1 cellular context compared by ENCODE assay signal in the genomic region with DNA sequence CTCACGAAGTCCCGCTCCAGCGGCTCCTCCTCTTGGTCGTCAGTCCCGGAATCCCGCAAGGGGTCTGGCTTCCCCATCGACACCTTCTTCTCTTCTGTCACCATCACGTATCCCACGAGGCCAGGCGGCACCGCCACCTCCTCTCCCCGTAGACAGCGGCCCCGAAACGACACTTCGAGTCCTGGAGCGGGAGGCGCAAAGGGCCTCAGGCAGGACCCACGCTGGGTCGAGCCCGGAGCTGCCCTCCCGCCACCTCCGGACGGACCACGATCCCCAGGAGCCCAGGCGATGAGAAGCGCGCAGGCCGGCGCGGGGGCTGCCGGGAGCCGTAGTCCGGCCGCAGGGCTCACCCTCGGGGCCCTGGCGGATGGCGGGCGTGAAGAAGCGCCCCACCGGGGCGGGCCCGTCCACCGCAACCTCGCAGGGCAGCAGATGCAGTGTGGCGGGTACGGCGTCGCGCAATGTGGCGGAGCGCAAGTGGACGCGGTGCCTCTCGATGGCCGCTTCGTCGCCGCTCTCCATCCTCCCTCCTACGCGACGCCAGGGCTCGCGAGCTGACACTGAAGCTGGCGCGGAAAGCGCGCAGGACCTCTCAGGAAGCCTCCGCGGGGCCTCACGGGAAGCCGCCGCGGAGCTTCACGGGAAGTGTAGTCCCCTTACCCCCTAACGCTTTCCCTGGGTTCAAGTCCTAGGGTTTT.
TF ChIP-seq lines count a peak whose summit lies in the region.

A gene (minus strand): TSS at position 562 of the 698 bp plus-strand sequence. CDS start 40 bp downstream, at position 522.

TF ChIP-seq in K562, 482 proteins besides CTCF, POLR2A, EP300 and RAD21 (continued from another document and continues in another):
- TF ChIP-seq, protein P1, sequence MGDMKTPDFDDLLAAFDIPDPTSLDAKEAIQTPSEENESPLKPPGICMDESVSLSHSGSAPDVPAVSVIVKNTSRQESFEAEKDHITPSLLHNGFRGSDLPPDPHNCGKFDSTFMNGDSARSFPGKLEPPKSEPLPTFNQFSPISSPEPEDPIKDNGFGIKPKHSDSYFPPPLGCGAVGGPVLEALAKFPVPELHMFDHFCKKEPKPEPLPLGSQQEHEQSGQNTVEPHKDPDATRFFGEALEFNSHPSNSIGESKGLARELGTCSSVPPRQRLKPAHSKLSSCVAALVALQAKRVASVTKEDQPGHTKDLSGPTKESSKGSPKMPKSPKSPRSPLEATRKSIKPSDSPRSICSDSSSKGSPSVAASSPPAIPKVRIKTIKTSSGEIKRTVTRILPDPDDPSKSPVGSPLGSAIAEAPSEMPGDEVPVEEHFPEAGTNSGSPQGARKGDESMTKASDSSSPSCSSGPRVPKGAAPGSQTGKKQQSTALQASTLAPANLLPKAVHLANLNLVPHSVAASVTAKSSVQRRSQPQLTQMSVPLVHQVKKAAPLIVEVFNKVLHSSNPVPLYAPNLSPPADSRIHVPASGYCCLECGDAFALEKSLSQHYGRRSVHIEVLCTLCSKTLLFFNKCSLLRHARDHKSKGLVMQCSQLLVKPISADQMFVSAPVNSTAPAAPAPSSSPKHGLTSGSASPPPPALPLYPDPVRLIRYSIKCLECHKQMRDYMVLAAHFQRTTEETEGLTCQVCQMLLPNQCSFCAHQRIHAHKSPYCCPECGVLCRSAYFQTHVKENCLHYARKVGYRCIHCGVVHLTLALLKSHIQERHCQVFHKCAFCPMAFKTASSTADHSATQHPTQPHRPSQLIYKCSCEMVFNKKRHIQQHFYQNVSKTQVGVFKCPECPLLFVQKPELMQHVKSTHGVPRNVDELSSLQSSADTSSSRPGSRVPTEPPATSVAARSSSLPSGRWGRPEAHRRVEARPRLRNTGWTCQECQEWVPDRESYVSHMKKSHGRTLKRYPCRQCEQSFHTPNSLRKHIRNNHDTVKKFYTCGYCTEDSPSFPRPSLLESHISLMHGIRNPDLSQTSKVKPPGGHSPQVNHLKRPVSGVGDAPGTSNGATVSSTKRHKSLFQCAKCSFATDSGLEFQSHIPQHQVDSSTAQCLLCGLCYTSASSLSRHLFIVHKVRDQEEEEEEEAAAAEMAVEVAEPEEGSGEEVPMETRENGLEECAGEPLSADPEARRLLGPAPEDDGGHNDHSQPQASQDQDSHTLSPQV (IDR thresholded peaks at IDR 0.05), result peak; percentile 74
- peak; percentile 82 for TF ChIP-seq PHF20 (IDR thresholded peaks at IDR 0.05; ENCODE audit: partially characterized antibody)
- TF ChIP-seq HDGF (IDR thresholded peaks at IDR 0.05), result no peak
- TF ChIP-seq ZNF644 (tag; IDR thresholded peaks at IDR 0.05; ENCODE audit: low read depth), result 0 out of 2 replicates have a peak, but pooled peaks have one; percentile 70
- TF ChIP-seq, protein P2, sequence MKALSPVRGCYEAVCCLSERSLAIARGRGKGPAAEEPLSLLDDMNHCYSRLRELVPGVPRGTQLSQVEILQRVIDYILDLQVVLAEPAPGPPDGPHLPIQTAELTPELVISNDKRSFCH (CRISPR knock-in tag; IDR thresholded peaks at IDR 0.05), result no peak
- TF ChIP-seq, protein P2 (tag; IDR thresholded peaks at IDR 0.05), result peak; percentile 40; the same call in 1 of the 2 replicates
- TF ChIP-seq, protein P3, sequence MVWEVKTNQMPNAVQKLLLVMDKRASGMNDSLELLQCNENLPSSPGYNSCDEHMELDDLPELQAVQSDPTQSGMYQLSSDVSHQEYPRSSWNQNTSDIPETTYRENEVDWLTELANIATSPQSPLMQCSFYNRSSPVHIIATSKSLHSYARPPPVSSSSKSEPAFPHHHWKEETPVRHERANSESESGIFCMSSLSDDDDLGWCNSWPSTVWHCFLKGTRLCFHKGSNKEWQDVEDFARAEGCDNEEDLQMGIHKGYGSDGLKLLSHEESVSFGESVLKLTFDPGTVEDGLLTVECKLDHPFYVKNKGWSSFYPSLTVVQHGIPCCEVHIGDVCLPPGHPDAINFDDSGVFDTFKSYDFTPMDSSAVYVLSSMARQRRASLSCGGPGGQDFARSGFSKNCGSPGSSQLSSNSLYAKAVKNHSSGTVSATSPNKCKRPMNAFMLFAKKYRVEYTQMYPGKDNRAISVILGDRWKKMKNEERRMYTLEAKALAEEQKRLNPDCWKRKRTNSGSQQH (CRISPR knock-in tag; IDR thresholded peaks at IDR 0.05), result no peak
- peak; percentile 40; the same call in 1 of the 2 replicates for TF ChIP-seq NR1H2 (CRISPR knock-in tag; IDR thresholded peaks at IDR 0.05)
- no peak for TF ChIP-seq HOXB6 (CRISPR knock-in tag; IDR thresholded peaks at IDR 0.05; ENCODE audit: borderline replicate concordance)
- TF ChIP-seq CREB1 (IDR thresholded peaks at IDR 0.05), result peak; percentile 93
- TF ChIP-seq CREB1 (CRISPR knock-in tag; IDR thresholded peaks at IDR 0.05), result peak; percentile 87
- TF ChIP-seq ZNF431 (CRISPR knock-in tag; IDR thresholded peaks at IDR 0.05), result 0 out of 2 replicates have a peak, but pooled peaks have one; percentile 2
- no peak for TF ChIP-seq TCF7 (IDR thresholded peaks at IDR 0.05; ENCODE audit: borderline replicate concordance)
- TF ChIP-seq, protein P4, sequence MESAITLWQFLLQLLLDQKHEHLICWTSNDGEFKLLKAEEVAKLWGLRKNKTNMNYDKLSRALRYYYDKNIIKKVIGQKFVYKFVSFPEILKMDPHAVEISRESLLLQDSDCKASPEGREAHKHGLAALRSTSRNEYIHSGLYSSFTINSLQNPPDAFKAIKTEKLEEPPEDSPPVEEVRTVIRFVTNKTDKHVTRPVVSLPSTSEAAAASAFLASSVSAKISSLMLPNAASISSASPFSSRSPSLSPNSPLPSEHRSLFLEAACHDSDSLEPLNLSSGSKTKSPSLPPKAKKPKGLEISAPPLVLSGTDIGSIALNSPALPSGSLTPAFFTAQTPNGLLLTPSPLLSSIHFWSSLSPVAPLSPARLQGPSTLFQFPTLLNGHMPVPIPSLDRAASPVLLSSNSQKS (CRISPR knock-in tag; IDR thresholded peaks at IDR 0.05), result no peak
- TF ChIP-seq, protein P5, sequence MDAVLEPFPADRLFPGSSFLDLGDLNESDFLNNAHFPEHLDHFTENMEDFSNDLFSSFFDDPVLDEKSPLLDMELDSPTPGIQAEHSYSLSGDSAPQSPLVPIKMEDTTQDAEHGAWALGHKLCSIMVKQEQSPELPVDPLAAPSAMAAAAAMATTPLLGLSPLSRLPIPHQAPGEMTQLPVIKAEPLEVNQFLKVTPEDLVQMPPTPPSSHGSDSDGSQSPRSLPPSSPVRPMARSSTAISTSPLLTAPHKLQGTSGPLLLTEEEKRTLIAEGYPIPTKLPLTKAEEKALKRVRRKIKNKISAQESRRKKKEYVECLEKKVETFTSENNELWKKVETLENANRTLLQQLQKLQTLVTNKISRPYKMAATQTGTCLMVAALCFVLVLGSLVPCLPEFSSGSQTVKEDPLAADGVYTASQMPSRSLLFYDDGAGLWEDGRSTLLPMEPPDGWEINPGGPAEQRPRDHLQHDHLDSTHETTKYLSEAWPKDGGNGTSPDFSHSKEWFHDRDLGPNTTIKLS (IDR thresholded peaks at IDR 0.05; ENCODE audit: borderline replicate concordance, low read depth), result peak; percentile 94
- TF ChIP-seq PHF8 (IDR thresholded peaks at IDR 0.05; ENCODE audit: borderline replicate concordance, low read length), result peak; percentile 95; the same call in 1 of the 2 replicates
- no peak for TF ChIP-seq NFIX (CRISPR knock-in tag; IDR thresholded peaks at IDR 0.05; ENCODE audit: low read depth)
- TF ChIP-seq, protein P6, sequence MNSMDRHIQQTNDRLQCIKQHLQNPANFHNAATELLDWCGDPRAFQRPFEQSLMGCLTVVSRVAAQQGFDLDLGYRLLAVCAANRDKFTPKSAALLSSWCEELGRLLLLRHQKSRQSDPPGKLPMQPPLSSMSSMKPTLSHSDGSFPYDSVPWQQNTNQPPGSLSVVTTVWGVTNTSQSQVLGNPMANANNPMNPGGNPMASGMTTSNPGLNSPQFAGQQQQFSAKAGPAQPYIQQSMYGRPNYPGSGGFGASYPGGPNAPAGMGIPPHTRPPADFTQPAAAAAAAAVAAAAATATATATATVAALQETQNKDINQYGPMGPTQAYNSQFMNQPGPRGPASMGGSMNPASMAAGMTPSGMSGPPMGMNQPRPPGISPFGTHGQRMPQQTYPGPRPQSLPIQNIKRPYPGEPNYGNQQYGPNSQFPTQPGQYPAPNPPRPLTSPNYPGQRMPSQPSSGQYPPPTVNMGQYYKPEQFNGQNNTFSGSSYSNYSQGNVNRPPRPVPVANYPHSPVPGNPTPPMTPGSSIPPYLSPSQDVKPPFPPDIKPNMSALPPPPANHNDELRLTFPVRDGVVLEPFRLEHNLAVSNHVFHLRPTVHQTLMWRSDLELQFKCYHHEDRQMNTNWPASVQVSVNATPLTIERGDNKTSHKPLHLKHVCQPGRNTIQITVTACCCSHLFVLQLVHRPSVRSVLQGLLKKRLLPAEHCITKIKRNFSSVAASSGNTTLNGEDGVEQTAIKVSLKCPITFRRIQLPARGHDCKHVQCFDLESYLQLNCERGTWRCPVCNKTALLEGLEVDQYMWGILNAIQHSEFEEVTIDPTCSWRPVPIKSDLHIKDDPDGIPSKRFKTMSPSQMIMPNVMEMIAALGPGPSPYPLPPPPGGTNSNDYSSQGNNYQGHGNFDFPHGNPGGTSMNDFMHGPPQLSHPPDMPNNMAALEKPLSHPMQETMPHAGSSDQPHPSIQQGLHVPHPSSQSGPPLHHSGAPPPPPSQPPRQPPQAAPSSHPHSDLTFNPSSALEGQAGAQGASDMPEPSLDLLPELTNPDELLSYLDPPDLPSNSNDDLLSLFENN (IDR thresholded peaks at IDR 0.05; ENCODE audit: low read depth in 2 of 2, low read length in 2 of 2), result no peak
- no peak for TF ChIP-seq XRCC3 (IDR thresholded peaks at IDR 0.05)
- TF ChIP-seq SMARCE1 (IDR thresholded peaks at IDR 0.05), result no peak
- no peak; the same call in 1 of the 2 replicates for TF ChIP-seq ZNF274 (IDR thresholded peaks at IDR 0.05; ENCODE audit: borderline replicate concordance, low read depth, low read length)
- TF ChIP-seq ZNF586 (CRISPR knock-in tag; conservative IDR thresholded peaks at IDR 0.05), result no peak
- TF ChIP-seq FOXA1 (IDR thresholded peaks at IDR 0.05; ENCODE audit: borderline replicate concordance), result no peak
- TF ChIP-seq ZNF584 (CRISPR knock-in tag; IDR thresholded peaks at IDR 0.05; ENCODE audit: low read depth), result 0 out of 2 replicates have a peak, but pooled peaks have one; percentile 28
- TF ChIP-seq ZNF79 (CRISPR knock-in tag; IDR thresholded peaks at IDR 0.05; ENCODE audit: low read depth), result no peak
- peak; percentile 68; the same call in 1 of the 2 replicates for TF ChIP-seq SAFB (IDR thresholded peaks at IDR 0.05; ENCODE audit: borderline replicate concordance, low read depth, low read length)
- no peak for TF ChIP-seq TAF7 (tag; IDR thresholded peaks at IDR 0.05)
- TF ChIP-seq, protein P7, sequence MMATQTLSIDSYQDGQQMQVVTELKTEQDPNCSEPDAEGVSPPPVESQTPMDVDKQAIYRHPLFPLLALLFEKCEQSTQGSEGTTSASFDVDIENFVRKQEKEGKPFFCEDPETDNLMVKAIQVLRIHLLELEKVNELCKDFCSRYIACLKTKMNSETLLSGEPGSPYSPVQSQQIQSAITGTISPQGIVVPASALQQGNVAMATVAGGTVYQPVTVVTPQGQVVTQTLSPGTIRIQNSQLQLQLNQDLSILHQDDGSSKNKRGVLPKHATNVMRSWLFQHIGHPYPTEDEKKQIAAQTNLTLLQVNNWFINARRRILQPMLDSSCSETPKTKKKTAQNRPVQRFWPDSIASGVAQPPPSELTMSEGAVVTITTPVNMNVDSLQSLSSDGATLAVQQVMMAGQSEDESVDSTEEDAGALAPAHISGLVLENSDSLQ (IDR thresholded peaks at IDR 0.05), result 0 out of 2 replicates have a peak, but pooled peaks have one; percentile 18
- TF ChIP-seq MAFF (IDR thresholded peaks at IDR 0.05; ENCODE audit: low read length), result no peak
- TF ChIP-seq, protein P8, sequence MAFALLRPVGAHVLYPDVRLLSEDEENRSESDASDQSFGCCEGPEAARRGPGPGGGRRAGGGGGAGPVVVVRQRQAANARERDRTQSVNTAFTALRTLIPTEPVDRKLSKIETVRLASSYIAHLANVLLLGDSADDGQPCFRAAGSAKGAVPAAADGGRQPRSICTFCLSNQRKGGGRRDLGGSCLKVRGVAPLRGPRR (CRISPR knock-in tag; IDR thresholded peaks at IDR 0.05), result no peak
- 0 out of 2 replicates have a peak, but pooled peaks have one; percentile 32 for TF ChIP-seq RNF2 (IDR thresholded peaks at IDR 0.05)
- no peak for TF ChIP-seq BACH1 (tag; IDR thresholded peaks at IDR 0.05)
- no peak for TF ChIP-seq MEIS2 (IDR thresholded peaks at IDR 0.05; ENCODE audit: partially characterized antibody)
- peak; percentile 70 for TF ChIP-seq RBM22 (IDR thresholded peaks at IDR 0.05; ENCODE audit: low read depth, low read length, poor library complexity, severe bottlenecking)
- no peak for TF ChIP-seq TEAD2 (tag; IDR thresholded peaks at IDR 0.05)
- TF ChIP-seq ZNF696 (CRISPR knock-in tag; conservative IDR thresholded peaks at IDR 0.05), result no peak
- no peak for TF ChIP-seq ZNF445 (CRISPR knock-in tag; IDR thresholded peaks at IDR 0.05; ENCODE audit: low read depth)
- TF ChIP-seq NEUROD1 (IDR thresholded peaks at IDR 0.05; ENCODE audit: borderline replicate concordance, low read depth, low read length, partially characterized antibody), result peak; percentile 4
- peak; percentile 31; the same call in 1 of the 2 replicates for TF ChIP-seq CBFB (CRISPR knock-in tag; IDR thresholded peaks at IDR 0.05)
- peak; percentile 65 for TF ChIP-seq SMAD4 (CRISPR knock-in tag; conservative IDR thresholded peaks at IDR 0.05)
